ENCODE assay signal across 8 cellular contexts in genomic region chr21:44801468-44802395, GRCh38. TPM values are rescaled to one million over a fixed set of nuclear protein-coding genes. Genes with fewer than 3 reads are reported as not detected.
DNase-seq lines count a peak whose midpoint lies in the region; TF ChIP-seq lines count a peak whose summit lies in the region.

UBE2G2 (minus strand) TSS chr21:44801820; CDS start chr21:44801748, 72 bp downstream.

- H3K36me3 ChIP-seq in GM23248 (ENCODE audit: low read depth) (peaks cover 22% of the 10 kb centered on the region), Loucy (ENCODE audit: insufficient read depth, low read length) (peaks cover 26% of the 10 kb centered on the region; the same call in 1 of the 2 replicates), SJCRH30 (peaks cover 65% of the 10 kb centered on the region), neural progenitor cell (peaks cover 10% of the 10 kb centered on the region), stomach smooth muscle (ENCODE audit: control insufficient read depth in 2 of 2, insufficient read depth in 2 of 2, low read length in 2 of 2) (peaks cover 16 to 18% of the 10 kb centered on the region in 2 donors)

- peaks cover 27% of the 10 kb centered on the region for H3K4me1 Mint-ChIP-seq in neural progenitor cell

- H2AFZ ChIP-seq in GM23248 (peak within 1 kb of the TSS; percentile 94), Loucy (ENCODE audit: low read length) (peak within 1 kb of the TSS; percentile 94), neural progenitor cell (replicated peaks) (peak within 1 kb of the TSS; percentile 79)

- H3K9me3 Mint-ChIP-seq in neural progenitor cell, result no peaks in the 10 kb centered on the region

- H3K9ac ChIP-seq in GM23248 (peak within 1 kb of the TSS; percentile 80), Loucy (ENCODE audit: low read depth, low read length, poor library complexity, severe bottlenecking) (peak within 1 kb of the TSS; percentile 91), neural progenitor cell (peak within 1 kb of the TSS; percentile 75), stomach smooth muscle (ENCODE audit: low read length in 2 of 2) (peak within 1 kb of the TSS; percentile 63 to 85)

- H3K79me2 ChIP-seq in GM23248 (ENCODE audit: insufficient read depth), result peaks cover 88% of the 10 kb centered on the region
- H3K79me2 ChIP-seq in Loucy (ENCODE audit: insufficient read depth, low read length), result peaks cover 70% of the 10 kb centered on the region
- H3K79me2 ChIP-seq in neural progenitor cell (ENCODE audit: low read depth), result peaks cover 63% of the 10 kb centered on the region

- WGBS in GM23248 (ENCODE audit: low coverage in 1 of 2, low lambda C conversion rate in 2 of 2, missing lambda C conversion rate in 2 of 2), 2 experiments, result 0 to 1% methylated on average over 65 to 90 of the region's 97 CpGs

- H3K4me1 ChIP-seq in GM23248 (ENCODE audit: insufficient read depth), result peaks cover 12% of the 10 kb centered on the region; the same call in 1 of the 2 replicates
- H3K4me1 ChIP-seq in Loucy (ENCODE audit: insufficient read depth, low read length, poor library complexity, severe bottlenecking), result peaks cover 12% of the 10 kb centered on the region
- H3K4me1 ChIP-seq in SJCRH30, result peaks cover 8% of the 10 kb centered on the region
- peaks cover 19% of the 10 kb centered on the region for H3K4me1 ChIP-seq in neural progenitor cell
- H3K4me1 ChIP-seq in stomach smooth muscle (ENCODE audit: control insufficient read depth, insufficient read depth, low read length), result peaks cover 27% of the 10 kb centered on the region

- peaks cover 11% of the 10 kb centered on the region for H3F3A ChIP-seq in GM23248 (ENCODE audit: insufficient read depth)
- peaks cover 4% of the 10 kb centered on the region; the same call in 1 of the 2 replicates for H3F3A ChIP-seq in Loucy (ENCODE audit: low read depth)
- H3F3A ChIP-seq in neural progenitor cell (ENCODE audit: low read depth), result peaks cover 28% of the 10 kb centered on the region

- no peaks in the 10 kb centered on the region for H3K9me3 ChIP-seq in GM23248 (ENCODE audit: low read depth)
- H3K9me3 ChIP-seq in Loucy (ENCODE audit: insufficient read depth, low read depth, low read length), result no peaks in the 10 kb centered on the region
- H3K9me3 ChIP-seq in SJCRH30 (replicated peaks), result no peaks in the 10 kb centered on the region
- H3K9me3 ChIP-seq in neural progenitor cell (ENCODE audit: low read depth), result no peaks in the 10 kb centered on the region
- no peaks in the 10 kb centered on the region for H3K9me3 ChIP-seq in stomach smooth muscle (ENCODE audit: control insufficient read depth in 2 of 2, low read length in 2 of 2)

- H3K9me2 ChIP-seq in GM23248 (ENCODE audit: insufficient read depth) (no peaks in the 10 kb centered on the region), Loucy (replicated peaks; ENCODE audit: low read depth, low read length) (no peaks in the 10 kb centered on the region)

- TF ChIP-seq CTCF in Loucy (conservative IDR thresholded peaks at IDR 0.05; ENCODE audit: low read length), result no peak
- no peak for TF ChIP-seq CTCF in fibroblast of villous mesenchyme (IDR thresholded peaks at IDR 0.05; ENCODE audit: insufficient read depth, low read depth, low read length)
- TF ChIP-seq CTCF in neural progenitor cell (IDR thresholded peaks at IDR 0.05), result no peak

- peak within 1 kb of the TSS; percentile 100 for H3K4me3 Mint-ChIP-seq in neural progenitor cell

- peak within 1 kb of the TSS; percentile 95 for H3K27ac Mint-ChIP-seq in neural progenitor cell

- H3K4me2 ChIP-seq in GM23248 (ENCODE audit: unreplicated experiment) (peak within 1 kb of the TSS; percentile 97), Loucy (ENCODE audit: low read depth, low read length, poor library complexity, severe bottlenecking) (peak within 1 kb of the TSS; percentile 89), neural progenitor cell (peak within 1 kb of the TSS; percentile 98)

- peaks cover 7% of the 10 kb centered on the region for H3K27me3 Mint-ChIP-seq in neural progenitor cell (ENCODE audit: insufficient read depth, low read depth)

- H3K27ac ChIP-seq in GM23248 (peak within 1 kb of the TSS; percentile 47), SJCRH30 (peak within 1 kb of the TSS; percentile 84), neural progenitor cell (no peak within 1 kb of the TSS), stomach smooth muscle (ENCODE audit: low read length) (peak within 1 kb of the TSS; percentile 64)

- in situ Hi-C loops in GM23248 (cut with MboI), result loop anchor here (10.0 kb wide), 1 partner anchor 133 kb away; no protein-coding TSS in a partner anchor

- DNase-seq in DMS79 (lab: John Stamatoyannopoulos, UW) (peak; percentile 22), GM23248 (peak; percentile 91), SJCRH30 (peak; percentile 85 to 88), activated gamma-delta T cell treated with Interleukin-2 at 50 U/mL for 16 hours (peak; percentile 82), fibroblast of villous mesenchyme (ENCODE audit: low read depth) (peak; percentile 74), neural progenitor cell (ENCODE audit: low spot score) (peak; percentile 88)

- peaks cover 39% of the 10 kb centered on the region for H3K36me3 Mint-ChIP-seq in neural progenitor cell

- no peaks in the 10 kb centered on the region for H3K27me3 ChIP-seq in GM23248 (replicated peaks; ENCODE audit: insufficient read depth)
- no peaks in the 10 kb centered on the region for H3K27me3 ChIP-seq in Loucy (ENCODE audit: insufficient read depth, low read length, poor library complexity, severe bottlenecking)
- H3K27me3 ChIP-seq in SJCRH30, result no peaks in the 10 kb centered on the region
- no peaks in the 10 kb centered on the region for H3K27me3 ChIP-seq in neural progenitor cell
- H3K27me3 ChIP-seq in stomach smooth muscle (ENCODE audit: control insufficient read depth in 1 of 2, insufficient read depth in 2 of 2, low read length in 2 of 2), result no peaks in the 10 kb centered on the region

- H4K20me1 ChIP-seq in GM23248 (ENCODE audit: insufficient read depth) (no peaks in the 10 kb centered on the region; the same call in none of the 2 replicates), Loucy (ENCODE audit: insufficient read depth, low read length, poor library complexity, severe bottlenecking) (peaks cover 22% of the 10 kb centered on the region), neural progenitor cell (ENCODE audit: low read depth) (peaks cover 26% of the 10 kb centered on the region)

- peak within 1 kb of the TSS; percentile 97 for H3K4me3 ChIP-seq in GM23248
- H3K4me3 ChIP-seq in Loucy (ENCODE audit: low read length, poor library complexity, severe bottlenecking), result peak within 1 kb of the TSS; percentile 97
- H3K4me3 ChIP-seq in SJCRH30, result peak within 1 kb of the TSS; percentile 98
- H3K4me3 ChIP-seq in fibroblast of villous mesenchyme (ENCODE audit: low read depth, low read length), result peak within 1 kb of the TSS; percentile 92
- peak within 1 kb of the TSS; percentile 90 for H3K4me3 ChIP-seq in neural progenitor cell
- peak within 1 kb of the TSS; percentile 61 to 92 for H3K4me3 ChIP-seq in stomach smooth muscle (ENCODE audit: low read length in 2 of 2)

RNA-seq across cellular contexts. Expression of gene UBE2G2, which starts in this region (rescaled TPM):
- total RNA-seq in GM23248 (2014; rRNA removed; shearing (Covaris generic)), result 39.1 and 48.6 TPM in 2 replicates
- polyA plus RNA-seq in GM23248 (2016; fragmentation: Nextera tagmentation; extraction: Ambion mirVana), result 62.3 and 64.4 TPM in 2 replicates
- total RNA-seq in SJCRH30 (2014; rRNA removed; shearing (Covaris generic)), result 79.5 and 90.5 TPM in 2 replicates
- total RNA-seq in fibroblast of villous mesenchyme, result 86.7 and 88.5 TPM in 2 replicates
- 76.7 and 83.1 TPM in 2 replicates for total RNA-seq in neural progenitor cell (ENCODE audit: low replicate concordance)

Comparison
In these comparisons a context has a peak if more than half of its experiments do, and no peak if none do; other contexts are left out.
1. DNase-seq: peak in every context shown above with its lines; median percentile 91 in GM23248; 88 in neural progenitor cell; 86 in SJCRH30; 82 in activated gamma-delta T cell treated with Interleukin-2 at 50 U/mL for 16 hours; 74 in fibroblast of villous mesenchyme; 22 in DMS79.